15 cellular contexts compared by ENCODE assay signal in genomic region chr5:122421379-122422081, GRCh38.
A peak's percentile ranks its signal among the peaks of the same experiment; 100 is the strongest.
DNase-seq lines count a peak whose midpoint lies in the region; ATAC-seq, FAIRE-seq and TF ChIP-seq lines count a peak whose summit lies in the region.
"Had no signal": no experiment of that assay in that cellular context is flagged by ENCODE, and none has a peak within 500 bp of the region (broad histone marks: within the 10 kb centered on the region; RNA-seq: fewer than 3 reads in every experiment).

No MANE protein-coding gene starts in this region.

- peak; percentile 51 for FAIRE-seq in GM12891 (lab: Jason Lieb, UNC)

- no peak overlapping the region for H3K4me3 Mint-ChIP-seq in natural killer cell treated with Interleukin-12 subunit alpha and Interleukin-12 subunit beta and Interleukin-15 and Interleukin-18, amount 100 ng/mL, for 72 hours
- H3K4me3 Mint-ChIP-seq: immature natural killer cell; stimulated activated naive CD8-positive, alpha-beta T cell treated with anti-CD3 and anti-CD28 coated beads, Interleukin-15, amount 100 ng/mL, for 72 hours had no signal

- peak; percentile 96 for ATAC-seq in GM19395 (IDR thresholded peaks at IDR 0.05; ENCODE audit: unreplicated experiment)
- peak; percentile 90 for ATAC-seq in HG02798 (IDR thresholded peaks at IDR 0.05; ENCODE audit: poor library complexity, unreplicated experiment)
- ATAC-seq in HG03469 (IDR thresholded peaks at IDR 0.05; ENCODE audit: unreplicated experiment) = peak; percentile 82
- no peak for ATAC-seq in natural killer cell treated with Interleukin-12 subunit alpha and Interleukin-12 subunit beta and Interleukin-15 and Interleukin-18, amount 100 ng/mL, for 72 hours
- ATAC-seq: HCT116; stimulated activated naive CD8-positive, alpha-beta T cell treated with anti-CD3 and anti-CD28 coated beads, Interleukin-15, amount 100 ng/mL, for 72 hours had no signal

- no peak for TF ChIP-seq POLR2A in GM12891 (IDR thresholded peaks at IDR 0.05; ENCODE audit: low read depth, low read length)

- no peaks in the 10 kb centered on the region for H3K9me2 ChIP-seq in hepatocyte (replicated peaks; ENCODE audit: insufficient read depth)

- H3K27ac Mint-ChIP-seq in natural killer cell treated with Interleukin-12 subunit alpha and Interleukin-12 subunit beta and Interleukin-15 and Interleukin-18, amount 100 ng/mL, for 72 hours = no peak overlapping the region
- H3K27ac Mint-ChIP-seq: immature natural killer cell; stimulated activated naive CD8-positive, alpha-beta T cell treated with anti-CD3 and anti-CD28 coated beads, Interleukin-15, amount 100 ng/mL, for 72 hours had no signal

- no peak for DNase-seq in GM12891 (ENCODE audit: insufficient read length, low spot score)
- DNase-seq in natural killer cell treated with Interleukin-12 subunit alpha and Interleukin-12 subunit beta and Interleukin-15 and Interleukin-18, amount 100 ng/mL, for 72 hours (ENCODE audit: low spot score) = no peak
- no peak for DNase-seq in anterior cingulate cortex (lab: John Stamatoyannopoulos, UW)
- no peak for DNase-seq in hepatocyte (ENCODE audit: low spot score)
- no peak for DNase-seq in midbrain (lab: John Stamatoyannopoulos, UW)
- DNase-seq: immature natural killer cell; MV-4-11; nucleus accumbens; stimulated activated naive CD8-positive, alpha-beta T cell treated with anti-CD3 and anti-CD28 coated beads, Interleukin-15, amount 100 ng/mL, for 72 hours had no signal

- H3K9me3 Mint-ChIP-seq in natural killer cell treated with Interleukin-12 subunit alpha and Interleukin-12 subunit beta and Interleukin-15 and Interleukin-18, amount 100 ng/mL, for 72 hours = peaks cover 3% of the 10 kb centered on the region
- H3K9me3 Mint-ChIP-seq: stimulated activated naive CD8-positive, alpha-beta T cell treated with anti-CD3 and anti-CD28 coated beads, Interleukin-15, amount 100 ng/mL, for 72 hours had no signal

- H3K4me1 ChIP-seq in hepatocyte (ENCODE audit: insufficient read depth) = no peaks in the 10 kb centered on the region
- H3K4me1 ChIP-seq: breast epithelium had no signal

- H3K4me3 ChIP-seq in hepatocyte = no peak overlapping the region
- H3K4me3 ChIP-seq: breast epithelium had no signal

- H3K4me2 ChIP-seq in hepatocyte = no peak overlapping the region

- no peak for TF ChIP-seq CTCF in hepatocyte (IDR thresholded peaks at IDR 0.05; ENCODE audit: poor library complexity)

- no peaks in the 10 kb centered on the region for H3K36me3 Mint-ChIP-seq in natural killer cell treated with Interleukin-12 subunit alpha and Interleukin-12 subunit beta and Interleukin-15 and Interleukin-18, amount 100 ng/mL, for 72 hours
- H3K36me3 Mint-ChIP-seq: immature natural killer cell had no signal

- H3K27me3 ChIP-seq in hepatocyte = no peaks in the 10 kb centered on the region
- H3K27me3 ChIP-seq: breast epithelium had no signal

- H3K27ac ChIP-seq in hepatocyte = no peak overlapping the region
- H3K27ac ChIP-seq: breast epithelium, epithelial cell of prostate had no signal

- H4K20me1 ChIP-seq in hepatocyte (ENCODE audit: insufficient read depth, poor library complexity, severe bottlenecking) = no peaks in the 10 kb centered on the region

- H3K4me1 Mint-ChIP-seq in natural killer cell treated with Interleukin-12 subunit alpha and Interleukin-12 subunit beta and Interleukin-15 and Interleukin-18, amount 100 ng/mL, for 72 hours (ENCODE audit: low read depth in 2 of 2) = no peaks in the 10 kb centered on the region
- H3K4me1 Mint-ChIP-seq: immature natural killer cell; stimulated activated naive CD8-positive, alpha-beta T cell treated with anti-CD3 and anti-CD28 coated beads, Interleukin-15, amount 100 ng/mL, for 72 hours had no signal

- WGBS in hepatocyte (ENCODE audit: low lambda C conversion rate, missing lambda C conversion rate) = 83% methylated on average over 2 of the region's 2 CpGs

- no peaks in the 10 kb centered on the region for H3K79me2 ChIP-seq in hepatocyte

- no peak overlapping the region for H2AFZ ChIP-seq in hepatocyte

- no peaks in the 10 kb centered on the region for H3K36me3 ChIP-seq in hepatocyte (replicated peaks; ENCODE audit: insufficient read depth, low read depth)
- H3K36me3 ChIP-seq: breast epithelium had no signal

- no peaks in the 10 kb centered on the region for H3K9me3 ChIP-seq in hepatocyte (ENCODE audit: low read depth)
- H3K9me3 ChIP-seq: breast epithelium had no signal

- H3K27me3 Mint-ChIP-seq in natural killer cell treated with Interleukin-12 subunit alpha and Interleukin-12 subunit beta and Interleukin-15 and Interleukin-18, amount 100 ng/mL, for 72 hours = no peaks in the 10 kb centered on the region
- H3K27me3 Mint-ChIP-seq: stimulated activated naive CD8-positive, alpha-beta T cell treated with anti-CD3 and anti-CD28 coated beads, Interleukin-15, amount 100 ng/mL, for 72 hours had no signal

TF ChIP-seq in GM12891, 5 proteins besides CTCF, POLR2A, EP300 and RAD21:
- TF ChIP-seq POLR2AphosphoS5 (IDR thresholded peaks at IDR 0.05; ENCODE audit: low read depth, low read length) (no peak), PAX5 (IDR thresholded peaks at IDR 0.05; ENCODE audit: insufficient read depth, low read length, severe bottlenecking) (no peak), SPI1 (IDR thresholded peaks at IDR 0.05; ENCODE audit: low read depth, low read length) (no peak), TAF1 (IDR thresholded peaks at IDR 0.05; ENCODE audit: low read depth, low read length) (no peak), POU2F2 (IDR thresholded peaks at IDR 0.05; ENCODE audit: low read depth, low read length) (no peak)

Comparison
In these comparisons a context has a peak if more than half of its experiments do, and no peak if none do; other contexts are left out.
1. ATAC-seq: peak in GM19395 (single experiment), HG02798 (single experiment) and HG03469 (single experiment); none in natural killer cell treated with Interleukin-12 subunit alpha and Interleukin-12 subunit beta and Interleukin-15 and Interleukin-18, amount 100 ng/mL, for 72 hours (0 of 2).